Comparison of ENCODE assay signal across 5 cellular contexts in genomic region chr4:9942139-9942538, GRCh38.
"Had no signal": no experiment of that assay in that cellular context is flagged by ENCODE, and none has a peak within 500 bp of the region (broad histone marks: within the 10 kb centered on the region; RNA-seq: fewer than 3 reads in every experiment).

No MANE protein-coding gene starts in this region.

- H3K4me3 Mint-ChIP-seq: H9 had no signal

- H3K27ac Mint-ChIP-seq: H9 had no signal

- H3K9me3 Mint-ChIP-seq: H9 had no signal

- DNase-seq: GM23248, GOT3, H9, HCEC 1CT, IMR-90 had no signal

- H3K27ac ChIP-seq: GM23248 had no signal
